In genomic region chr6:119076966-119077642, GRCh38 we compare ENCODE assay signal across 8 cellular contexts. TPM values are rescaled to one million over a fixed set of nuclear protein-coding genes. Genes with fewer than 3 reads are reported as not detected.
DNase-seq lines count a peak whose midpoint lies in the region; ATAC-seq and TF ChIP-seq lines count a peak whose summit lies in the region.

No MANE protein-coding gene starts in this region.

- H3K4me3 ChIP-seq in GM23248 = 0 out of 2 replicates have a peak overlapping the region, but pooled peaks have one; percentile 73
- peak overlapping the region; percentile 67 to 70 for H3K4me3 ChIP-seq in Panc1 (ENCODE audit: low read depth in 2 of 2, low read length in 2 of 2)
- peak overlapping the region in 3 of 4 donors; percentile 64 to 89 (median 85) for H3K4me3 ChIP-seq in esophagus squamous epithelium

- H3K27ac ChIP-seq in GM23248 (no peak overlapping the region), Panc1 (ENCODE audit: low read length) (no peak overlapping the region), esophagus squamous epithelium (peak overlapping the region in 3 of 4 donors; percentile 66 to 87 (median 85))

- no peaks in the 10 kb centered on the region for H3K9me2 ChIP-seq in GM23248 (ENCODE audit: insufficient read depth)

- no peak overlapping the region for H3K9ac ChIP-seq in GM23248

- ATAC-seq in Panc1 = no peak
- ATAC-seq in GM18909 (IDR thresholded peaks at IDR 0.05; ENCODE audit: poor library complexity, unreplicated experiment) = no peak
- ATAC-seq in HG02798 (IDR thresholded peaks at IDR 0.05; ENCODE audit: poor library complexity, unreplicated experiment) = no peak

- H3K9me3 ChIP-seq in GM23248 (ENCODE audit: low read depth) (no peaks in the 10 kb centered on the region), Panc1 (ENCODE audit: control insufficient read depth, insufficient read depth, low read depth, low read length) (no peaks in the 10 kb centered on the region), esophagus squamous epithelium (no peaks in the 10 kb centered on the region)

- intact Hi-C loops in Panc1 (cut with micrococcal nuclease; ENCODE audit: unreplicated experiment) = no loop called here
- intact Hi-C loops in esophagus squamous epithelium (cut with DNase I) = no loop called here

- in situ Hi-C loops in GM23248 (cut with MboI) (no loop called here), Panc1 (cut with HindIII; ENCODE audit: low pct_unique_long_range_greater_than_20kb, low sequenced_read_pairs) (no loop called here)

- H3K36me3 ChIP-seq in GM23248 (ENCODE audit: low read depth) (no peaks in the 10 kb centered on the region), Panc1 (ENCODE audit: control insufficient read depth, insufficient read depth, low read length) (no peaks in the 10 kb centered on the region), esophagus squamous epithelium (no peaks in the 10 kb centered on the region)

- H4K20me1 ChIP-seq in GM23248 (ENCODE audit: insufficient read depth) = no peaks in the 10 kb centered on the region

- H3K27me3 ChIP-seq in GM23248 (replicated peaks; ENCODE audit: insufficient read depth) (peaks cover 54% of the 10 kb centered on the region), Panc1 (ENCODE audit: control insufficient read depth, insufficient read depth, low read length) (peaks cover 8% of the 10 kb centered on the region), esophagus squamous epithelium (peaks cover 0 to 5% (median 0%) of the 10 kb centered on the region in 4 donors)

- WGBS in GM23248 (ENCODE audit: low coverage in 1 of 2, low lambda C conversion rate in 2 of 2, missing lambda C conversion rate in 2 of 2), 2 experiments = 20 to 22% methylated on average over 6 of the region's 6 CpGs
- WGBS in esophagus squamous epithelium, 2 donors = 28 to 40% methylated on average over 6 of the region's 6 CpGs

- 0 out of 2 replicates have a peak, but pooled peaks cover 5% of the 10 kb centered on the region for H3K4me1 ChIP-seq in GM23248 (ENCODE audit: insufficient read depth)
- H3K4me1 ChIP-seq in Panc1 (ENCODE audit: control insufficient read depth, insufficient read depth, low read length) = peaks cover 14% of the 10 kb centered on the region
- peaks cover 3 to 37% (median 5%) of the 10 kb centered on the region in 3 donors for H3K4me1 ChIP-seq in esophagus squamous epithelium

- no peak for TF ChIP-seq CTCF in Panc1 (IDR thresholded peaks at IDR 0.05)
- no peak for TF ChIP-seq CTCF in esophagus squamous epithelium (IDR thresholded peaks at IDR 0.05)

- no TSS peak for BruUV-seq in Panc1 (replicated peaks; lab: Mats Ljungman, UMichigan)

- no peaks in the 10 kb centered on the region for H3K79me2 ChIP-seq in GM23248 (ENCODE audit: insufficient read depth)

- POLR2A ChIA-PET in Panc1 (lab: Charles Lee) = no interaction called here

- peak overlapping the region; percentile 83; the same call in 1 of the 2 replicates for H2AFZ ChIP-seq in GM23248

- peaks cover 6% of the 10 kb centered on the region; the same call in 1 of the 2 replicates for H3F3A ChIP-seq in GM23248 (ENCODE audit: insufficient read depth)

- no peak overlapping the region for H3K4me2 ChIP-seq in GM23248 (ENCODE audit: unreplicated experiment)

- peak; percentile 3 for DNase-seq in GM23248
- no peak for DNase-seq in Panc1 (ENCODE audit: low read depth, low spot score)
- no peak for DNase-seq in esophagus squamous epithelium (lab: John Stamatoyannopoulos, UW)
- peak; percentile 34 for DNase-seq in pons (ENCODE audit: low spot score)
- no peak for DNase-seq in dermis blood vessel endothelial cell
- DNase-seq in effector CD8-positive, alpha-beta T cell (lab: John Stamatoyannopoulos, UW) = no peak

- TF ChIP-seq POLR2A in esophagus squamous epithelium (IDR thresholded peaks at IDR 0.05) = no peak

- CTCF ChIA-PET in Panc1 (lab: Charles Lee) = interaction anchor here (0.6 kb wide), 1 partner anchor 52 kb away, joined by 9 read pairs; no protein-coding TSS in a partner anchor

RNA-seq across cellular contexts. Expression of gene FAM184A, which starts 1.4 kb away (rescaled TPM):
- not detected in 2 replicates for total RNA-seq in GM23248 (2014; rRNA removed; shearing (Covaris generic))
- 0.25 TPM in 1 of 2 replicates, not detected in the other for polyA plus RNA-seq in GM23248 (2016; fragmentation: Nextera tagmentation; extraction: Ambion mirVana)
- total RNA-seq in Panc1 (2021; ENCODE audit: unreplicated experiment) (8.7 TPM), esophagus squamous epithelium (1 to 10 TPM in 2 of 4 donors, under 1 TPM in 2; 0.30 to 3.8 (median 1.1) TPM), dermis blood vessel endothelial cell (0.17 and 0.33 TPM in 2 replicates)
- polyA plus RNA-seq in Panc1 (2012; ENCODE audit: insufficient read length) = 3.9 TPM

Comparison
In these comparisons a context has a peak if more than half of its experiments do, and no peak if none do; other contexts are left out.
1. DNase-seq: peak in GM23248 (single experiment) and pons (single experiment); none in Panc1 (single experiment), esophagus squamous epithelium (single experiment), dermis blood vessel endothelial cell (single experiment) and effector CD8-positive, alpha-beta T cell (single experiment).
2. H3K27ac ChIP-seq: peak in esophagus squamous epithelium (3 of 4); none in GM23248 (single experiment) and Panc1 (single experiment).
3. Peak in every context shown above with its lines, with median percentiles within 50 percentile points of each other: H3K4me3 ChIP-seq.